In genomic region chr6:125432014-125432413, GRCh38 we compare ENCODE assay signal across 21 cellular contexts.
DNase-seq lines count a peak whose midpoint lies in the region; TF ChIP-seq lines count a peak whose summit lies in the region.
"Had no signal": no experiment of that assay in that cellular context is flagged by ENCODE, and none has a peak within 500 bp of the region (broad histone marks: within the 10 kb centered on the region; RNA-seq: fewer than 3 reads in every experiment).

No MANE protein-coding gene starts in this region.

- H4K20me1 ChIP-seq in OCI-LY7 (ENCODE audit: insufficient read depth, low read length): no peaks in the 10 kb centered on the region

- H3K9me3 ChIP-seq in HAP-1 (no peaks in the 10 kb centered on the region), OCI-LY7 (ENCODE audit: low read length) (no peaks in the 10 kb centered on the region), iPS-18a (ENCODE audit: control insufficient read depth, low read depth, low read length) (no peaks in the 10 kb centered on the region)

- H3K79me2 ChIP-seq in OCI-LY7 (ENCODE audit: insufficient read depth, low read depth, low read length): no peaks in the 10 kb centered on the region

- no peaks in the 10 kb centered on the region for H3K9me2 ChIP-seq in OCI-LY7 (ENCODE audit: insufficient read depth, low read length)

- H3K36me3 ChIP-seq in HAP-1 (replicated peaks): no peaks in the 10 kb centered on the region
- H3K36me3 ChIP-seq in OCI-LY7 (ENCODE audit: insufficient read depth, low read length): no peaks in the 10 kb centered on the region
- H3K36me3 ChIP-seq in iPS-18a (ENCODE audit: control insufficient read depth, low read depth, low read length): no peaks in the 10 kb centered on the region
- H3K36me3 ChIP-seq: SJCRH30 had no signal

- H3K27ac ChIP-seq in OCI-LY7 (ENCODE audit: low read depth, low read length, poor library complexity, severe bottlenecking): no peak overlapping the region
- H3K27ac ChIP-seq in iPS-18a (ENCODE audit: low read length): peak overlapping the region; percentile 68
- H3K27ac ChIP-seq: SJCRH30 had no signal

- CTCF ChIA-PET in OCI-LY7 (lab: Charles Lee; ENCODE audit: unreplicated experiment): no interaction called here

- DNase-seq in HAP-1 (ENCODE audit: low spot score in 2 of 2) (peak; percentile 44 to 74), OCI-LY7 (ENCODE audit: low spot score) (peak; percentile 4), MV-4-11 (lab: John Stamatoyannopoulos, UW) (no peak), hepatic stellate cell (ENCODE audit: low spot score) (no peak), HK-2 (ENCODE audit: unreplicated experiment) (no peak)
- DNase-seq in NK-92 treated with Interleukin-12 subunit alpha and Interleukin-12 subunit beta, amount 100 ng/mL, for 24 hours (lab: John Stamatoyannopoulos, UW): no peak
- DNase-seq: CD8-positive, alpha-beta memory T cell; DMS 273 treated with DMSO at 0.1 percent for 48 hours; DMS79; EL; GDM1; HFFc6; Karpas-422; NCI-H1092 treated with DMSO at 0.1 percent for 48 hours; NCI-H1436; NCI-H187; NCI-H524 treated with DMSO at 0.1 percent for 48 hours; SJCRH30; T-helper 17 cell had no signal

- peaks cover 3% of the 10 kb centered on the region; the same call in 1 of the 2 replicates for H3K27me3 ChIP-seq in HAP-1 (ENCODE audit: low read depth)
- no peaks in the 10 kb centered on the region for H3K27me3 ChIP-seq in iPS-18a (ENCODE audit: control insufficient read depth, insufficient read depth, low read length)
- H3K27me3 ChIP-seq: SJCRH30 had no signal

- POLR2A ChIA-PET in OCI-LY7 (lab: Charles Lee): interaction anchor here (1.2 kb wide), 1 partner anchor 19 kb away, joined by 3 read pairs; no protein-coding TSS in a partner anchor

- no peak overlapping the region; the same call in 1 of the 2 replicates for H2AFZ ChIP-seq in OCI-LY7 (ENCODE audit: low read length)

- no peak overlapping the region for H3K4me2 ChIP-seq in OCI-LY7 (ENCODE audit: low read length)

- H3K4me3 ChIP-seq in HAP-1: no peak overlapping the region
- H3K4me3 ChIP-seq in OCI-LY7 (ENCODE audit: low read depth, low read length, poor library complexity, severe bottlenecking): no peak overlapping the region
- peak overlapping the region; percentile 23 for H3K4me3 ChIP-seq in iPS-18a (ENCODE audit: low read length)
- H3K4me3 ChIP-seq: GM12878, SJCRH30 had no signal

- BruUV-seq in OCI-LY7 (replicated peaks; lab: Mats Ljungman, UMichigan): no TSS peak

- H3K4me1 ChIP-seq in HAP-1 (0 out of 2 replicates have a peak, but pooled peaks cover 3% of the 10 kb centered on the region), OCI-LY7 (ENCODE audit: insufficient read depth, low read length, poor library complexity, severe bottlenecking) (peaks cover 15% of the 10 kb centered on the region), iPS-18a (ENCODE audit: control insufficient read depth, low read depth, low read length) (peaks cover 33% of the 10 kb centered on the region)
- H3K4me1 ChIP-seq: SJCRH30 had no signal

- H3K9ac ChIP-seq in iPS-18a (ENCODE audit: low read length): peak overlapping the region; percentile 21

- no peak for TF ChIP-seq CTCF in OCI-LY7 (conservative IDR thresholded peaks at IDR 0.05; ENCODE audit: low read length)

- intact Hi-C loops in OCI-LY7 (cut with micrococcal nuclease; ENCODE audit: unreplicated experiment): no loop called here

- in situ Hi-C loops in HAP-1 (cut with MboI; ENCODE audit: low sequenced_read_pairs): no loop called here

Comparison
In these comparisons a context has a peak if more than half of its experiments do, and no peak if none do; other contexts are left out.
1. DNase-seq: peak in HAP-1 (2 of 2) and OCI-LY7 (single experiment); none in MV-4-11 (single experiment), hepatic stellate cell (single experiment), NK-92 treated with Interleukin-12 subunit alpha and Interleukin-12 subunit beta, amount 100 ng/mL, for 24 hours (single experiment) and HK-2 (single experiment).